Comparison of ENCODE assay signal across 18 cellular contexts in genomic region chr18:61738042-61738441, GRCh38.
DNase-seq lines count a peak whose midpoint lies in the region; ATAC-seq, FAIRE-seq and TF ChIP-seq lines count a peak whose summit lies in the region.
"Had no signal": no experiment of that assay in that cellular context is flagged by ENCODE, and none has a peak within 500 bp of the region (broad histone marks: within the 10 kb centered on the region; RNA-seq: fewer than 3 reads in every experiment).

No MANE protein-coding gene starts in this region.

- H3K4me1 ChIP-seq in gastroesophageal sphincter (peaks cover 0 to under 1% (median 0%) of the 10 kb centered on the region in 3 donors), upper lobe of right lung (peaks cover 27% of the 10 kb centered on the region), GM23248 (ENCODE audit: insufficient read depth) (peaks cover 30% of the 10 kb centered on the region)

- no peak overlapping the region for H3K4me3 Mint-ChIP-seq in osteocyte (ENCODE audit: unreplicated experiment)
- H3K4me3 Mint-ChIP-seq: CD4-positive, CD25-positive, alpha-beta regulatory T cell; memory B cell had no signal

- DNase-seq in bronchial epithelial cell (ENCODE audit: low read depth) (no peak), osteocyte (ENCODE audit: extremely low spot score, unreplicated experiment) (no peak), upper lobe of right lung (no peak), GM23248 (no peak), SIG-M5 treated with dmso at 0.1 percent for 504 hours (lab: John Stamatoyannopoulos, UW; ENCODE audit: unreplicated experiment) (no peak), Ammon's horn (ENCODE audit: low spot score) (no peak)
- DNase-seq: activated CD8-positive, alpha-beta memory T cell treated with anti-CD3 and anti-CD28 coated beads, Interleukin-2, amount 50 U/mL, for 4 hours; activated naive CD4-positive, alpha-beta T cell treated with anti-CD3 and anti-CD28 coated beads, Interleukin-2, amount 50 U/mL, for 16 hours; CD4-positive, CD25-positive, alpha-beta regulatory T cell; Karpas-422; NCI-H510A; substantia nigra had no signal

- TF ChIP-seq EP300 in gastroesophageal sphincter (IDR thresholded peaks at IDR 0.05) = no peak

- no peak for TF ChIP-seq POLR2A in gastroesophageal sphincter (IDR thresholded peaks at IDR 0.05)

- no peaks in the 10 kb centered on the region for H3K79me2 ChIP-seq in GM23248 (ENCODE audit: insufficient read depth)

- FAIRE-seq in bronchial epithelial cell (lab: Jason Lieb, UNC) = peak; percentile 18
- FAIRE-seq: GM12892 had no signal

- H3K9me2 ChIP-seq in GM23248 (ENCODE audit: insufficient read depth) = no peaks in the 10 kb centered on the region

- H3K36me3 Mint-ChIP-seq in osteocyte (ENCODE audit: unreplicated experiment) = no peaks in the 10 kb centered on the region
- H3K36me3 Mint-ChIP-seq: CD4-positive, CD25-positive, alpha-beta regulatory T cell; memory B cell had no signal

- H3K4me3 ChIP-seq in bronchial epithelial cell (ENCODE audit: low read depth, low read length) (no peak overlapping the region), gastroesophageal sphincter (no peak overlapping the region), upper lobe of right lung (no peak overlapping the region), GM23248 (no peak overlapping the region)

- H3K4me1 Mint-ChIP-seq in osteocyte (ENCODE audit: unreplicated experiment) = peaks cover 49% of the 10 kb centered on the region
- H3K4me1 Mint-ChIP-seq: CD4-positive, CD25-positive, alpha-beta regulatory T cell; memory B cell had no signal

- H3K27ac Mint-ChIP-seq in osteocyte (ENCODE audit: unreplicated experiment) = peak overlapping the region; percentile 63
- H3K27ac Mint-ChIP-seq: memory B cell had no signal

- intact Hi-C loops in upper lobe of right lung (cut with DNase I) = no loop called here

- H3K4me2 ChIP-seq in GM23248 (ENCODE audit: unreplicated experiment) = no peak overlapping the region

- no peaks in the 10 kb centered on the region for H3K27me3 Mint-ChIP-seq in osteocyte (ENCODE audit: unreplicated experiment)
- H3K27me3 Mint-ChIP-seq: memory B cell had no signal

- H3K27ac ChIP-seq in gastroesophageal sphincter (peak overlapping the region in 3 of 4 donors; percentile 28 to 51 (median 48)), upper lobe of right lung (peak overlapping the region; percentile 81), GM23248 (no peak overlapping the region)
- H3K27ac ChIP-seq: HL-60, neutrophil had no signal

- in situ Hi-C loops in GM23248 (cut with MboI) = no loop called here

- 80% methylated on average over 1 of the region's 1 CpG; no CpG with 5 or more reads in 1 of the 2 donors for WGBS in gastroesophageal sphincter (ENCODE audit: low coverage in 1 of 2), 2 donors
- 25 to 29% methylated on average over 1 of the region's 1 CpG for whole genome bisulfite sequencing in GM23248 (ENCODE audit: low coverage in 1 of 2, low lambda C conversion rate in 2 of 2, missing lambda C conversion rate in 2 of 2), 2 experiments

- no peaks in the 10 kb centered on the region for H4K20me1 ChIP-seq in GM23248 (ENCODE audit: insufficient read depth)

- no peaks in the 10 kb centered on the region for H3K9me3 ChIP-seq in gastroesophageal sphincter
- H3K9me3 ChIP-seq in upper lobe of right lung = no peaks in the 10 kb centered on the region
- H3K9me3 ChIP-seq in GM23248 (ENCODE audit: low read depth) = no peaks in the 10 kb centered on the region
- H3K9me3 ChIP-seq: neutrophil had no signal

- no peak for TF ChIP-seq CTCF in bronchial epithelial cell (IDR thresholded peaks at IDR 0.05; ENCODE audit: insufficient read depth, low read length, severe bottlenecking)
- TF ChIP-seq CTCF in gastroesophageal sphincter (IDR thresholded peaks at IDR 0.05) = no peak
- TF ChIP-seq CTCF in osteocyte (IDR thresholded peaks at IDR 0.05) = no peak
- TF ChIP-seq CTCF in upper lobe of right lung (IDR thresholded peaks at IDR 0.05) = no peak

- H3K27me3 ChIP-seq in bronchial epithelial cell (ENCODE audit: control insufficient read depth, insufficient read depth, low read length) (no peaks in the 10 kb centered on the region), gastroesophageal sphincter (no peaks in the 10 kb centered on the region), upper lobe of right lung (no peaks in the 10 kb centered on the region), GM23248 (replicated peaks; ENCODE audit: insufficient read depth) (no peaks in the 10 kb centered on the region)

- ATAC-seq in gastroesophageal sphincter = peak; percentile 44
- ATAC-seq in upper lobe of right lung = peak; percentile 53
- ATAC-seq: PC-3 had no signal

- H3K9me3 Mint-ChIP-seq in osteocyte (ENCODE audit: unreplicated experiment) = no peaks in the 10 kb centered on the region

- H3K36me3 ChIP-seq in bronchial epithelial cell (ENCODE audit: control insufficient read depth, insufficient read depth, low read length) (no peaks in the 10 kb centered on the region), gastroesophageal sphincter (no peaks in the 10 kb centered on the region), upper lobe of right lung (no peaks in the 10 kb centered on the region), GM23248 (ENCODE audit: low read depth) (no peaks in the 10 kb centered on the region)
- H3K36me3 ChIP-seq: neutrophil had no signal

- no peak overlapping the region for H2AFZ ChIP-seq in GM23248

- H3K9ac ChIP-seq in GM23248 = no peak overlapping the region

- no peaks in the 10 kb centered on the region; the same call in 1 of the 2 replicates for H3F3A ChIP-seq in GM23248 (ENCODE audit: insufficient read depth)
